In genomic region chr20:47622118-47622665, GRCh38 we compare ENCODE assay signal across 21 cellular contexts.
DNase-seq lines count a peak whose midpoint lies in the region; ATAC-seq and TF ChIP-seq lines count a peak whose summit lies in the region.
"Had no signal": no experiment of that assay in that cellular context is flagged by ENCODE, and none has a peak within 500 bp of the region (broad histone marks: within the 10 kb centered on the region; RNA-seq: fewer than 3 reads in every experiment).

No MANE protein-coding gene starts in this region.

- peak in 1 of 2 donors; percentile 15 for ATAC-seq in activated T-cell treated with anti-CD3 and anti-CD28 coated beads, Interleukin-2, amount 50 U/mL, for 72 hours (replicated peaks in 1 of 2)
- no peak for ATAC-seq in activated T-helper 17 cell treated with anti-CD3 and anti-CD28 coated beads, Interleukin-2, amount 50 U/mL, for 72 hours (replicated peaks)
- ATAC-seq in GM18870 (IDR thresholded peaks at IDR 0.05; ENCODE audit: unreplicated experiment) (no peak), HG03457 (IDR thresholded peaks at IDR 0.05; ENCODE audit: unreplicated experiment) (no peak)

- no peaks in the 10 kb centered on the region for H3K9me3 Mint-ChIP-seq in activated T-cell treated with anti-CD3 and anti-CD28 coated beads, Interleukin-2, amount 50 U/mL, for 72 hours
- no peaks in the 10 kb centered on the region for H3K9me3 Mint-ChIP-seq in activated T-helper 17 cell treated with anti-CD3 and anti-CD28 coated beads, Interleukin-2, amount 50 U/mL, for 72 hours
- H3K9me3 Mint-ChIP-seq in osteocyte (ENCODE audit: unreplicated experiment), result no peaks in the 10 kb centered on the region
- H3K9me3 Mint-ChIP-seq: IgD-negative memory B cell had no signal

- no peak overlapping the region for H3K4me3 Mint-ChIP-seq in activated T-cell treated with anti-CD3 and anti-CD28 coated beads, Interleukin-2, amount 50 U/mL, for 72 hours
- no peak overlapping the region for H3K4me3 Mint-ChIP-seq in activated T-helper 17 cell treated with anti-CD3 and anti-CD28 coated beads, Interleukin-2, amount 50 U/mL, for 72 hours
- H3K4me3 Mint-ChIP-seq in osteocyte (ENCODE audit: unreplicated experiment), result no peak overlapping the region

- H3K36me3 Mint-ChIP-seq in activated T-cell treated with anti-CD3 and anti-CD28 coated beads, Interleukin-2, amount 50 U/mL, for 72 hours (ENCODE audit: insufficient read depth in 2 of 2), result peaks cover 7 to 26% of the 10 kb centered on the region in 2 donors
- peaks cover 65% of the 10 kb centered on the region for H3K36me3 Mint-ChIP-seq in activated T-helper 17 cell treated with anti-CD3 and anti-CD28 coated beads, Interleukin-2, amount 50 U/mL, for 72 hours (ENCODE audit: low read depth)
- peaks cover 26% of the 10 kb centered on the region for H3K36me3 Mint-ChIP-seq in osteocyte (ENCODE audit: unreplicated experiment)

- H3K27me3 Mint-ChIP-seq in activated T-cell treated with anti-CD3 and anti-CD28 coated beads, Interleukin-2, amount 50 U/mL, for 72 hours (ENCODE audit: low read depth), result no peaks in the 10 kb centered on the region
- H3K27me3 Mint-ChIP-seq in activated T-helper 17 cell treated with anti-CD3 and anti-CD28 coated beads, Interleukin-2, amount 50 U/mL, for 72 hours, result no peaks in the 10 kb centered on the region
- no peaks in the 10 kb centered on the region for H3K27me3 Mint-ChIP-seq in osteocyte (ENCODE audit: unreplicated experiment)
- H3K27me3 Mint-ChIP-seq: IgD-negative memory B cell had no signal

- TF ChIP-seq CTCF in osteocyte (IDR thresholded peaks at IDR 0.05), result no peak

- peak overlapping the region; percentile 76 for H3K27ac Mint-ChIP-seq in activated T-cell treated with anti-CD3 and anti-CD28 coated beads, Interleukin-2, amount 50 U/mL, for 72 hours
- H3K27ac Mint-ChIP-seq in activated T-helper 17 cell treated with anti-CD3 and anti-CD28 coated beads, Interleukin-2, amount 50 U/mL, for 72 hours, result peak overlapping the region; percentile 79
- H3K27ac Mint-ChIP-seq in osteocyte (ENCODE audit: unreplicated experiment), result peak overlapping the region; percentile 24
- H3K27ac Mint-ChIP-seq: IgD-negative memory B cell had no signal

- H3K4me1 Mint-ChIP-seq in activated T-cell treated with anti-CD3 and anti-CD28 coated beads, Interleukin-2, amount 50 U/mL, for 72 hours (ENCODE audit: low read depth), result peaks cover 31% of the 10 kb centered on the region
- H3K4me1 Mint-ChIP-seq in activated T-helper 17 cell treated with anti-CD3 and anti-CD28 coated beads, Interleukin-2, amount 50 U/mL, for 72 hours, result peaks cover 13% of the 10 kb centered on the region
- peaks cover 19% of the 10 kb centered on the region for H3K4me1 Mint-ChIP-seq in osteocyte (ENCODE audit: unreplicated experiment)

- no peak for DNase-seq in activated T-cell treated with anti-CD3 and anti-CD28 coated beads, Interleukin-2, amount 50 U/mL, for 72 hours
- no peak for DNase-seq in activated T-cell treated with anti-CD3 and anti-CD28 coated beads, Interleukin-2, amount 50 U/mL, for 1 hour
- DNase-seq in HK-2 (ENCODE audit: unreplicated experiment) (peak; percentile 37), osteocyte (ENCODE audit: extremely low spot score, unreplicated experiment) (no peak), 8988T (no peak)
- DNase-seq: activated effector memory CD4-positive, alpha-beta T cell treated with Interleukin-2 at 50 U/mL for 16 hours; amygdala; cortex of kidney; GM23248; kidney glomerular epithelial cell; NCI-H1417; NCI-H510A treated with DMSO at 0.1 percent for 48 hours; NK-92 treated with Interleukin-12 subunit alpha and Interleukin-12 subunit beta, amount 100 ng/mL, for 24 hours; occipital lobe; stimulated activated CD4-positive, alpha-beta T cell treated with anti-CD3 and anti-CD28 coated beads, Interleukin-12 subunit alpha, Interleukin-12 subunit beta, amount 100 ng/mL, for 4 hours; stimulated activated CD4-positive, alpha-beta T cell treated with anti-CD3 and anti-CD28 coated beads, Interleukin-4, amount 100 ng/mL, for 4 hours; upper lobe of left lung had no signal

Comparison
In these comparisons a context has a peak if more than half of its experiments do, and no peak if none do; other contexts are left out.
1. H3K27ac Mint-ChIP-seq: peak in every context shown above with its lines; median percentile 79 in activated T-helper 17 cell treated with anti-CD3 and anti-CD28 coated beads, Interleukin-2, amount 50 U/mL, for 72 hours; 76 in activated T-cell treated with anti-CD3 and anti-CD28 coated beads, Interleukin-2, amount 50 U/mL, for 72 hours; 24 in osteocyte.